17 cellular contexts compared by ENCODE assay signal in the genomic region with DNA sequence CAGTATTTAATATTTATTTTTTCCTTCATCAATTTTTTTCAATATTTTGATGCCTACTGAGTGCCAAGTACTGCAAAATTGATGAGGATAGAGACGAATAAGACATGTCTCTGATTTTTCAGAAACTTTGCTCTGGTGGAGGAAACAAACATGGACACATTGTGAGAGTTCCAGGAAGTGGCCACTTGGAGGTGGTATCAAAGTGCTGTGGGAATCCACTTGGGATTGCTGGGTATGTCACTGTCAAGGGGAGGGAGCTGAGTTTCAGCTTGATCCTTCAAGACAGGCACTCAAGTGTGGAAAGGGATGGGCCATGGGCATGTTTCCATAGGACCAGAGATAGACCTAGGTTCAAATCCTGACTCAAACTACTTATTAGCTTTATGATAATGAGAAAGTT. TPM values are rescaled to one million over a fixed set of nuclear protein-coding genes. Genes with fewer than 3 reads are reported as not detected.
DNase-seq lines count a peak whose midpoint lies in the region; ATAC-seq and TF ChIP-seq lines count a peak whose summit lies in the region.
"Had no signal": no experiment of that assay in that cellular context is flagged by ENCODE, and none has a peak within 500 bp of the region (broad histone marks: within the 10 kb centered on the region; RNA-seq: fewer than 3 reads in every experiment).

No MANE protein-coding gene starts in this region.

- H3K36me3 ChIP-seq in GM23248 (ENCODE audit: low read depth) = no peaks in the 10 kb centered on the region
- H3K36me3 ChIP-seq: esophagus muscularis mucosa had no signal

- H3K27ac Mint-ChIP-seq in T-helper 17 cell = no peak overlapping the region
- H3K27ac Mint-ChIP-seq: activated CD4-positive, alpha-beta T cell treated with anti-CD3 and anti-CD28 coated beads for 36 hours; GM23338; stimulated activated effector memory CD8-positive, alpha-beta T cell treated with anti-CD3 and anti-CD28 coated beads, Interleukin-12 subunit alpha, Interleukin-12 subunit beta, amount 100 ng/mL, for 72 hours had no signal

- WGBS in GM23248 (ENCODE audit: low coverage in 1 of 2, low lambda C conversion rate in 2 of 2, missing lambda C conversion rate in 2 of 2), 2 experiments = 18 to 36% methylated on average over 1 of the region's 1 CpG

- in situ Hi-C loops in ACHN (cut with HindIII; ENCODE audit: low pct_ligation_motif_present, low pct_unique_long_range_greater_than_20kb, low sequenced_read_pairs) = no loop called here
- in situ Hi-C loops in GM23248 (cut with MboI) = no loop called here

- H3K4me1 ChIP-seq in GM23248 (ENCODE audit: insufficient read depth) = no peaks in the 10 kb centered on the region
- peaks cover 3% of the 10 kb centered on the region for H3K4me1 ChIP-seq in foreskin keratinocyte
- H3K4me1 ChIP-seq: esophagus muscularis mucosa had no signal

- H3K27me3 Mint-ChIP-seq in T-helper 17 cell = peaks cover 51% of the 10 kb centered on the region

- H3K4me1 Mint-ChIP-seq in T-helper 17 cell = no peaks in the 10 kb centered on the region
- H3K4me1 Mint-ChIP-seq: activated CD4-positive, alpha-beta T cell treated with anti-CD3 and anti-CD28 coated beads for 36 hours; GM23338; stimulated activated effector memory CD8-positive, alpha-beta T cell treated with anti-CD3 and anti-CD28 coated beads, Interleukin-12 subunit alpha, Interleukin-12 subunit beta, amount 100 ng/mL, for 72 hours had no signal

- no peak overlapping the region for H3K4me3 Mint-ChIP-seq in T-helper 17 cell
- H3K4me3 Mint-ChIP-seq: activated CD4-positive, alpha-beta T cell treated with anti-CD3 and anti-CD28 coated beads for 36 hours; GM23338; stimulated activated effector memory CD8-positive, alpha-beta T cell treated with anti-CD3 and anti-CD28 coated beads, Interleukin-12 subunit alpha, Interleukin-12 subunit beta, amount 100 ng/mL, for 72 hours had no signal

- peak; percentile 9 for DNase-seq in ACHN
- DNase-seq in GM23248 = peak; percentile 6
- no peak for DNase-seq in foreskin keratinocyte
- DNase-seq in activated CD4-positive, CD25-positive, alpha-beta regulatory T cell (lab: John Stamatoyannopoulos, UW) = no peak
- DNase-seq in T-helper 17 cell = no peak
- DNase-seq: activated CD4-positive, alpha-beta T cell treated with anti-CD3 and anti-CD28 coated beads for 36 hours; MM.1S; NCI-H226; NK-92 treated with Interleukin-12 subunit alpha and Interleukin-12 subunit beta, amount 100 ng/mL, for 24 hours; stimulated activated CD4-positive, alpha-beta T cell treated with anti-CD3 and anti-CD28 coated beads, Interleukin-15, amount 100 ng/mL, for 24 hours had no signal

- H3K36me3 Mint-ChIP-seq in T-helper 17 cell (ENCODE audit: low read depth) = peaks cover 6% of the 10 kb centered on the region
- H3K36me3 Mint-ChIP-seq: stimulated activated effector memory CD8-positive, alpha-beta T cell treated with anti-CD3 and anti-CD28 coated beads, Interleukin-12 subunit alpha, Interleukin-12 subunit beta, amount 100 ng/mL, for 72 hours had no signal

- no peaks in the 10 kb centered on the region for H3K79me2 ChIP-seq in GM23248 (ENCODE audit: insufficient read depth)

- H3K9me2 ChIP-seq in GM23248 (ENCODE audit: insufficient read depth) = no peaks in the 10 kb centered on the region

- H2AFZ ChIP-seq in GM23248 = no peak overlapping the region
- H2AFZ ChIP-seq: GM23338 had no signal

- TF ChIP-seq CTCF in foreskin keratinocyte (conservative IDR thresholded peaks at IDR 0.05) = peak; percentile 35

- H3K27ac ChIP-seq in GM23248 (no peak overlapping the region), foreskin keratinocyte (no peak overlapping the region)
- H3K27ac ChIP-seq: esophagus muscularis mucosa, RWPE1 had no signal

- no peak overlapping the region for H3K4me3 ChIP-seq in GM23248
- H3K4me3 ChIP-seq: esophagus muscularis mucosa, GM23338 had no signal

- H3F3A ChIP-seq in GM23248 (ENCODE audit: insufficient read depth) = no peaks in the 10 kb centered on the region

- no peak overlapping the region for H3K9ac ChIP-seq in GM23248

- H3K4me2 ChIP-seq in GM23248 (ENCODE audit: unreplicated experiment) = no peak overlapping the region
- H3K4me2 ChIP-seq: GM23338 had no signal

- no peaks in the 10 kb centered on the region for H4K20me1 ChIP-seq in GM23248 (ENCODE audit: insufficient read depth)

- no peaks in the 10 kb centered on the region for H3K9me3 ChIP-seq in GM23248 (ENCODE audit: low read depth)
- no peaks in the 10 kb centered on the region for H3K9me3 ChIP-seq in T-helper 17 cell (ENCODE audit: control insufficient read depth, low read length, poor library complexity, severe bottlenecking)
- H3K9me3 ChIP-seq: esophagus muscularis mucosa had no signal

- H3K27me3 ChIP-seq in GM23248 (replicated peaks; ENCODE audit: insufficient read depth) (no peaks in the 10 kb centered on the region), foreskin keratinocyte (no peaks in the 10 kb centered on the region)

- ATAC-seq in SK-N-SH treated with all-trans-retinoic acid at 6 μM for 48 hours = peak; percentile 49; the same call in 1 of the 3 replicates
- no peak for ATAC-seq in foreskin keratinocyte
- ATAC-seq in T-helper 17 cell = no peak
- ATAC-seq in HG02678 (IDR thresholded peaks at IDR 0.05; ENCODE audit: unreplicated experiment) = no peak
- ATAC-seq in GM21825 (IDR thresholded peaks at IDR 0.05; ENCODE audit: unreplicated experiment) = no peak
- ATAC-seq: activated CD4-positive, alpha-beta T cell treated with anti-CD3 and anti-CD28 coated beads for 36 hours; GM23338; stimulated activated effector memory CD8-positive, alpha-beta T cell treated with anti-CD3 and anti-CD28 coated beads, Interleukin-12 subunit alpha, Interleukin-12 subunit beta, amount 100 ng/mL, for 72 hours had no signal

TF ChIP-seq in SK-N-SH treated with all-trans-retinoic acid at 6 μM for 48 hours, 23 proteins besides CTCF, POLR2A, EP300 and RAD21:
- TF ChIP-seq ZNF565 (CRISPR knock-in tag; conservative IDR thresholded peaks at IDR 0.05; ENCODE audit: low read depth) (no peak), TSHZ2 (CRISPR knock-in tag; IDR thresholded peaks at IDR 0.05) (no peak), ZFP30 (CRISPR knock-in tag; IDR thresholded peaks at IDR 0.05) (no peak)
- TF ChIP-seq, protein P1, sequence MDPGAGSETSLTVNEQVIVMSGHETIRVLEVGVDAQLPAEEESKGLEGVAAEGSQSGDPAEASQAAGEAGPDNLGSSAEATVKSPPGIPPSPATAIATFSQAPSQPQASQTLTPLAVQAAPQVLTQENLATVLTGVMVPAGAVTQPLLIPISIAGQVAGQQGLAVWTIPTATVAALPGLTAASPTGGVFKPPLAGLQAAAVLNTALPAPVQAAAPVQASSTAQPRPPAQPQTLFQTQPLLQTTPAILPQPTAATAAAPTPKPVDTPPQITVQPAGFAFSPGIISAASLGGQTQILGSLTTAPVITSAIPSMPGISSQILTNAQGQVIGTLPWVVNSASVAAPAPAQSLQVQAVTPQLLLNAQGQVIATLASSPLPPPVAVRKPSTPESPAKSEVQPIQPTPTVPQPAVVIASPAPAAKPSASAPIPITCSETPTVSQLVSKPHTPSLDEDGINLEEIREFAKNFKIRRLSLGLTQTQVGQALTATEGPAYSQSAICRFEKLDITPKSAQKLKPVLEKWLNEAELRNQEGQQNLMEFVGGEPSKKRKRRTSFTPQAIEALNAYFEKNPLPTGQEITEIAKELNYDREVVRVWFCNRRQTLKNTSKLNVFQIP (CRISPR knock-in tag; IDR thresholded peaks at IDR 0.05; ENCODE audit: borderline replicate concordance, low read depth) = no peak

RNA-seq across cellular contexts. Expression of gene ABCC10, which starts 24.5 kb away (rescaled TPM):
- total RNA-seq in GM23248 (2014; rRNA removed; shearing (Covaris generic)) = 18.2 and 21.3 TPM in 2 replicates
- polyA plus RNA-seq in GM23248 (2016; fragmentation: Nextera tagmentation; extraction: Ambion mirVana) (20.0 and 21.0 TPM in 2 replicates), foreskin keratinocyte (20.8 and 21.2 TPM in 2 replicates)
- total RNA-seq in foreskin keratinocyte (23.6 and 24.0 TPM in 2 replicates), T-helper 17 cell (10 to 100 TPM; 51.0 to 70.7 TPM)

RNA-seq across cellular contexts. Expression of gene ZNF318, which starts 33.4 kb away (rescaled TPM):
- 10.7 TPM in 2 replicates for total RNA-seq in GM23248 (2014; rRNA removed; shearing (Covaris generic))
- polyA plus RNA-seq in GM23248 (2016; fragmentation: Nextera tagmentation; extraction: Ambion mirVana) (4.1 and 4.6 TPM in 2 replicates), foreskin keratinocyte (4.9 and 5.7 TPM in 2 replicates)
- total RNA-seq in foreskin keratinocyte (18.8 and 19.2 TPM in 2 replicates), T-helper 17 cell (10 to 100 TPM; 22.5 to 24.0 TPM)

RNA-seq across cellular contexts. Expression of gene DLK2, which starts 52.5 kb away (rescaled TPM):
- total RNA-seq in GM23248 (2014; rRNA removed; shearing (Covaris generic)) = 0.51 and 0.76 TPM in 2 replicates
- polyA plus RNA-seq in GM23248 (2016; fragmentation: Nextera tagmentation; extraction: Ambion mirVana) (0.66 and 1.4 TPM in 2 replicates), foreskin keratinocyte (26.7 and 33.5 TPM in 2 replicates)
- total RNA-seq in foreskin keratinocyte (22.9 and 28.4 TPM in 2 replicates), T-helper 17 cell (under 1 TPM; 0.25 to 0.89 TPM)

Comparison
In these comparisons a context has a peak if more than half of its experiments do, and no peak if none do; other contexts are left out.
1. DNase-seq: peak in ACHN (single experiment) and GM23248 (single experiment); none in foreskin keratinocyte (0 of 2), activated CD4-positive, CD25-positive, alpha-beta regulatory T cell (0 of 4) and T-helper 17 cell (0 of 3).
2. RNA of gene DLK2, which starts 52.5 kb away (total RNA-seq): 22.9 to 28.4 TPM in foreskin keratinocyte; 0.25 to 0.89 TPM in T-helper 17 cell and 0.51 to 0.76 TPM in GM23248; every median in the first group is over 10 times any median in the second.